2 cellular contexts compared by ENCODE assay signal in genomic region chr1:28193701-28194161, GRCh38.
TF ChIP-seq lines count a peak whose summit lies in the region.

No MANE protein-coding gene starts in this region.

TF ChIP-seq in A549, 52 proteins besides CTCF, POLR2A, EP300 and RAD21 (continued from another document):
- no peak for TF ChIP-seq ELK1 (IDR thresholded peaks at IDR 0.05; ENCODE audit: low read depth, low read length)
- TF ChIP-seq JUN (IDR thresholded peaks at IDR 0.05): no peak
- no peak for TF ChIP-seq EHF (CRISPR knock-in tag; IDR thresholded peaks at IDR 0.05)
- no peak for TF ChIP-seq TP53 (CRISPR knock-in tag; IDR thresholded peaks at IDR 0.05)
- TF ChIP-seq HOXA7 (CRISPR knock-in tag; IDR thresholded peaks at IDR 0.05): no peak
- TF ChIP-seq HOXB5 (CRISPR knock-in tag; IDR thresholded peaks at IDR 0.05): no peak
- no peak for TF ChIP-seq BCL3 (IDR thresholded peaks at IDR 0.05)
- TF ChIP-seq FOXS1 (CRISPR knock-in tag; IDR thresholded peaks at IDR 0.05): no peak
- TF ChIP-seq CBX2 (IDR thresholded peaks at IDR 0.05; ENCODE audit: borderline replicate concordance, low read depth): no peak
- no peak for TF ChIP-seq ZSCAN20 (CRISPR knock-in tag; IDR thresholded peaks at IDR 0.05)
- TF ChIP-seq MYC (IDR thresholded peaks at IDR 0.05; ENCODE audit: borderline replicate concordance, low read length): no peak
- TF ChIP-seq CEBPB (IDR thresholded peaks at IDR 0.05): no peak
- TF ChIP-seq SREBF2 (IDR thresholded peaks at IDR 0.05): no peak
TF ChIP-seq in A549: peak in this region for 0.

TF ChIP-seq in HEK293, 187 proteins besides CTCF, POLR2A, EP300 and RAD21 (continued from another document):
- TF ChIP-seq SP2 (tag by site-specific recombination; IDR thresholded peaks at IDR 0.05) (0 out of 2 replicates have a peak, but pooled peaks have one; percentile 14), GLI2 (tag by site-specific recombination; IDR thresholded peaks at IDR 0.05; ENCODE audit: borderline replicate concordance, low read depth) (no peak), REPIN1 (tag by site-specific recombination; IDR thresholded peaks at IDR 0.05; ENCODE audit: low read depth) (no peak), ZNF157 (tag by site-specific recombination; IDR thresholded peaks at IDR 0.05) (no peak)
TF ChIP-seq in HEK293: peak in this region for 3.
